Comparison of ENCODE assay signal across 1 cellular context in genomic region chr18:63909870-63910269, GRCh38.
TF ChIP-seq lines count a peak whose summit lies in the region.

No MANE protein-coding gene starts in this region.

TF ChIP-seq in GM12878, 131 proteins besides CTCF, POLR2A, EP300 and RAD21 (continued from another document):
- no peak for TF ChIP-seq ZBTB40 (IDR thresholded peaks at IDR 0.05; ENCODE audit: borderline replicate concordance)
- TF ChIP-seq REST (IDR thresholded peaks at IDR 0.05; ENCODE audit: low read depth, low read length): no peak
- TF ChIP-seq ASH2L (IDR thresholded peaks at IDR 0.05; ENCODE audit: borderline replicate concordance, low read depth): no peak
- TF ChIP-seq RUNX3 (IDR thresholded peaks at IDR 0.05; ENCODE audit: low read length): peak; percentile 34; the same call in 1 of the 2 replicates
